Comparison of ENCODE assay signal across 1 cellular context in genomic region chr9:134489621-134490380, GRCh38.
TF ChIP-seq lines count a peak whose summit lies in the region.

No MANE protein-coding gene starts in this region.

TF ChIP-seq in IMR-90, 13 proteins besides CTCF, POLR2A, EP300 and RAD21 (continued from another document):
- TF ChIP-seq FOS (IDR thresholded peaks at IDR 0.05; ENCODE audit: low read depth, low read length), result no peak
- TF ChIP-seq RCOR1 (IDR thresholded peaks at IDR 0.05; ENCODE audit: insufficient replicate concordance, low read length), result no peak
- TF ChIP-seq RFX5 (IDR thresholded peaks at IDR 0.05; ENCODE audit: low read depth, low read length), result no peak
